Comparison of ENCODE assay signal across 8 cellular contexts in genomic region chr7:151057737-151057988, GRCh38. TPM values are rescaled to one million over a fixed set of nuclear protein-coding genes. Genes with fewer than 3 reads are reported as not detected.
DNase-seq lines count a peak whose midpoint lies in the region; ATAC-seq and TF ChIP-seq lines count a peak whose summit lies in the region.

TSS of gene CDK5 (minus strand) at chr7:151057897. CDS start at chr7:151057848, 49 bp downstream.

- POLR2A ChIA-PET in CD4-positive, alpha-beta T cell (lab: Charles Lee) = interaction anchor here (1.1 to 2.8 kb wide), 5 partner anchors 23 to 44 kb away, joined by 3 to 17 read pairs (median 11); partner anchors contain the start of genes ABCB8, FASTK and TMUB1

- no peaks in the 10 kb centered on the region for H3K27me3 Mint-ChIP-seq in CD4-positive, alpha-beta T cell
- peaks cover under 1% of the 10 kb centered on the region for H3K27me3 Mint-ChIP-seq in neural crest cell (ENCODE audit: low read depth)

- no peaks in the 10 kb centered on the region; the same call in 1 of the 2 replicates for H3K79me2 ChIP-seq in OCI-LY1 (ENCODE audit: insufficient read depth, low read length)

- H3K36me3 ChIP-seq in OCI-LY1 (ENCODE audit: insufficient read depth, low read length) = peaks cover 3% of the 10 kb centered on the region; the same call in 1 of the 2 replicates
- no peaks in the 10 kb centered on the region for H3K36me3 ChIP-seq in endocrine pancreas (ENCODE audit: control insufficient read depth, insufficient read depth, low read length)

- H3K4me2 ChIP-seq in OCI-LY1 (ENCODE audit: low read length) = peak within 1 kb of the TSS; percentile 85

- H3K4me1 ChIP-seq in OCI-LY1 (ENCODE audit: insufficient read depth, low read length, severe bottlenecking) (peaks cover 41% of the 10 kb centered on the region), endocrine pancreas (ENCODE audit: control insufficient read depth, insufficient read depth, low read length) (no peaks in the 10 kb centered on the region)

- peak within 1 kb of the TSS; percentile 69 for H3K27ac ChIP-seq in CD4-positive, alpha-beta T cell (ENCODE audit: low read depth, low read length)
- peak within 1 kb of the TSS; percentile 82 for H3K27ac ChIP-seq in OCI-LY1 (ENCODE audit: low read depth, low read length, poor library complexity, severe bottlenecking)

- H3K36me3 Mint-ChIP-seq in CD4-positive, alpha-beta T cell (ENCODE audit: low read depth) = peaks cover 5% of the 10 kb centered on the region
- H3K36me3 Mint-ChIP-seq in neural crest cell (ENCODE audit: low read depth) = no peaks in the 10 kb centered on the region

- peak within 1 kb of the TSS; percentile 96 for H3K4me3 Mint-ChIP-seq in CD4-positive, alpha-beta T cell
- H3K4me3 Mint-ChIP-seq in neural crest cell = peak within 1 kb of the TSS; percentile 96

- no peak for TF ChIP-seq CTCF in CD4-positive, alpha-beta T cell (IDR thresholded peaks at IDR 0.05)
- TF ChIP-seq CTCF in OCI-LY1 (IDR thresholded peaks at IDR 0.05; ENCODE audit: low read length) = no peak
- TF ChIP-seq CTCF in neural crest cell (conservative IDR thresholded peaks at IDR 0.05) = no peak

- intact Hi-C loops in CD4-positive, alpha-beta T cell (cut with DNase I, micrococcal nuclease) = loop anchor here (1.0 to 10.0 kb wide), 4 partner anchors 28 to 1343 kb away; partner anchors contain the start of gene ZNF467 (in 1 of the 2)

- H3K27me3 ChIP-seq in CD4-positive, alpha-beta T cell (ENCODE audit: control insufficient read depth, insufficient read depth, low read length) = no peaks in the 10 kb centered on the region
- H3K27me3 ChIP-seq in OCI-LY1 (ENCODE audit: insufficient read depth, low read length) (no peaks in the 10 kb centered on the region), endocrine pancreas (ENCODE audit: control insufficient read depth, insufficient read depth, low read length) (no peaks in the 10 kb centered on the region)

- H3K27ac Mint-ChIP-seq in CD4-positive, alpha-beta T cell = peak within 1 kb of the TSS; percentile 91
- peak within 1 kb of the TSS; percentile 95 for H3K27ac Mint-ChIP-seq in neural crest cell (ENCODE audit: unreplicated experiment)

- no peaks in the 10 kb centered on the region for H3K9me3 ChIP-seq in CD4-positive, alpha-beta T cell (ENCODE audit: control insufficient read depth, low read length)
- H3K9me3 ChIP-seq in OCI-LY1 (ENCODE audit: low read length) (no peaks in the 10 kb centered on the region), endocrine pancreas (ENCODE audit: control insufficient read depth, low read length) (no peaks in the 10 kb centered on the region)

- no peaks in the 10 kb centered on the region for H3K9me2 ChIP-seq in OCI-LY1 (ENCODE audit: low read depth, low read length)

- H4K20me1 ChIP-seq in OCI-LY1 (ENCODE audit: insufficient read depth, low read length) = no peaks in the 10 kb centered on the region

- no peak for DNase-seq in CD4-positive, alpha-beta T cell
- DNase-seq in neural crest cell (ENCODE audit: low read depth, low spot score) (no peak), NCI-H1417 treated with DMSO at 0.1 percent for 48 hours (lab: John Stamatoyannopoulos, UW) (no peak), NCI-H69 (lab: John Stamatoyannopoulos, UW) (no peak), NCI-H1436 treated with DMSO at 0.1 percent for 48 hours (lab: John Stamatoyannopoulos, UW) (no peak)

- CTCF ChIA-PET in CD4-positive, alpha-beta T cell (lab: Charles Lee) = no interaction called here

- 0 out of 2 replicates have a peak, but pooled peaks cover 7% of the 10 kb centered on the region for H3F3A ChIP-seq in OCI-LY1 (ENCODE audit: insufficient read depth, low read length)

- H3K9ac ChIP-seq in OCI-LY1 (ENCODE audit: low read length) (peak within 1 kb of the TSS; percentile 79), endocrine pancreas (ENCODE audit: control insufficient read depth, insufficient read depth, low read length) (peak within 1 kb of the TSS; percentile 93)

- no peaks in the 10 kb centered on the region for H3K9me3 Mint-ChIP-seq in CD4-positive, alpha-beta T cell
- H3K9me3 Mint-ChIP-seq in neural crest cell = no peaks in the 10 kb centered on the region

- no peak for ATAC-seq in CD4-positive, alpha-beta T cell (ENCODE audit: poor library complexity)
- ATAC-seq in HG03439 (IDR thresholded peaks at IDR 0.05; ENCODE audit: unreplicated experiment) = no peak

- peaks cover 46% of the 10 kb centered on the region for H3K4me1 Mint-ChIP-seq in CD4-positive, alpha-beta T cell (ENCODE audit: low read depth)
- H3K4me1 Mint-ChIP-seq in neural crest cell = peaks cover 49% of the 10 kb centered on the region

- 0 out of 2 replicates have a peak within 1 kb of the TSS, but pooled peaks have one; percentile 5 for H2AFZ ChIP-seq in OCI-LY1 (ENCODE audit: low read length)

- H3K4me3 ChIP-seq in OCI-LY1 (ENCODE audit: low read depth, low read length, poor library complexity, severe bottlenecking) (peak within 1 kb of the TSS; percentile 90), endocrine pancreas (ENCODE audit: control insufficient read depth, insufficient read depth, low read length) (peak within 1 kb of the TSS; percentile 65)

RNA-seq across cellular contexts. Expression of gene CDK5, which starts in this region (rescaled TPM):
- 1 to 10 TPM; 3.1 to 3.5 TPM for total RNA-seq in CD4-positive, alpha-beta T cell
- total RNA-seq in neural crest cell = 38.9 TPM in 2 replicates
